ENCODE assay signal across 9 cellular contexts in genomic region chr6:71496018-71496800, GRCh38.
DNase-seq lines count a peak whose midpoint lies in the region; ATAC-seq, FAIRE-seq and TF ChIP-seq lines count a peak whose summit lies in the region.
"Had no signal": no experiment of that assay in that cellular context is flagged by ENCODE, and none has a peak within 500 bp of the region (broad histone marks: within the 10 kb centered on the region; RNA-seq: fewer than 3 reads in every experiment).

No MANE protein-coding gene starts in this region.

- no peak for TF ChIP-seq CTCF in breast epithelium (IDR thresholded peaks at IDR 0.05)
- no peak for TF ChIP-seq CTCF in MCF 10A (IDR thresholded peaks at IDR 0.05; ENCODE audit: unreplicated experiment)

- no peak overlapping the region for H3K27ac Mint-ChIP-seq in MCF 10A (ENCODE audit: low read depth, unreplicated experiment)
- H3K27ac Mint-ChIP-seq in activated naive CD8-positive, alpha-beta T cell treated with anti-CD3 and anti-CD28 coated beads, Interleukin-2, amount 50 U/mL, for 24 hours: no peak overlapping the region

- H2BK120ac ChIP-seq in trophoblast cell (ENCODE audit: insufficient read depth, low read length, poor library complexity): peak overlapping the region; percentile 33

- H3K27ac ChIP-seq in breast epithelium: no peak overlapping the region
- H3K27ac ChIP-seq in trophoblast cell (ENCODE audit: low read depth, low read length): no peak overlapping the region
- H3K27ac ChIP-seq: C4-2B had no signal

- H3K36me3 Mint-ChIP-seq in MCF 10A (ENCODE audit: insufficient read depth, unreplicated experiment): no peaks in the 10 kb centered on the region
- H3K36me3 Mint-ChIP-seq in activated naive CD8-positive, alpha-beta T cell treated with anti-CD3 and anti-CD28 coated beads, Interleukin-2, amount 50 U/mL, for 24 hours (ENCODE audit: low read depth): no peaks in the 10 kb centered on the region

- no peak overlapping the region for H3K14ac ChIP-seq in trophoblast cell (ENCODE audit: low read length)

- H3K9me3 ChIP-seq in breast epithelium (no peaks in the 10 kb centered on the region), trophoblast cell (ENCODE audit: insufficient read depth, low read depth, low read length) (no peaks in the 10 kb centered on the region)

- no peak overlapping the region for H2AK5ac ChIP-seq in trophoblast cell (ENCODE audit: low read length)

- H3K36me3 ChIP-seq in breast epithelium (no peaks in the 10 kb centered on the region), trophoblast cell (ENCODE audit: control insufficient read depth in 1 of 2, insufficient read depth in 2 of 2, low read length in 2 of 2) (no peaks in the 10 kb centered on the region)

- no peaks in the 10 kb centered on the region for H3K79me1 ChIP-seq in trophoblast cell (ENCODE audit: low read length)

- BruUV-seq in MCF 10A (replicated peaks; lab: Mats Ljungman, UMichigan): no TSS peak

- H3K4me2 ChIP-seq in trophoblast cell (ENCODE audit: low read length): no peak overlapping the region

- no peak overlapping the region for H4K12ac ChIP-seq in trophoblast cell (ENCODE audit: low read depth, low read length)

- H2AFZ ChIP-seq in trophoblast cell (ENCODE audit: insufficient read depth, low read length, poor library complexity): no peak overlapping the region

- no peak overlapping the region for H3K9ac ChIP-seq in trophoblast cell (ENCODE audit: low read length)

- in situ Hi-C loops in KBM-7 (cut with MboI; ENCODE audit: low pct_unique_long_range_greater_than_20kb, low sequenced_read_pairs): no loop called here

- H3K23ac ChIP-seq in trophoblast cell (ENCODE audit: low read length): no peak overlapping the region

- peak overlapping the region; percentile 12 to 27 (median 18) for H3K4me3 ChIP-seq in breast epithelium
- no peak overlapping the region for H3K4me3 ChIP-seq in trophoblast cell (ENCODE audit: low read depth, low read length)

- H3K27me3 ChIP-seq in breast epithelium (no peaks in the 10 kb centered on the region), trophoblast cell (ENCODE audit: insufficient read depth, low read length) (no peaks in the 10 kb centered on the region)

- intact Hi-C loops in breast epithelium (cut with DNase I; ENCODE audit: low total_unique reads) (no loop called here), MCF 10A (cut with micrococcal nuclease) (no loop called here)

- no peaks in the 10 kb centered on the region for H3K27me3 Mint-ChIP-seq in MCF 10A (ENCODE audit: insufficient read depth, unreplicated experiment)
- H3K27me3 Mint-ChIP-seq in activated naive CD8-positive, alpha-beta T cell treated with anti-CD3 and anti-CD28 coated beads, Interleukin-2, amount 50 U/mL, for 24 hours: peaks cover 3% of the 10 kb centered on the region

- CTCF ChIA-PET in MCF 10A (lab: Yijun Ruan, JAX): no interaction called here

- no peak for DNase-seq in breast epithelium (ENCODE audit: low spot score in 2 of 2)
- no peak for DNase-seq in MCF 10A (ENCODE audit: unreplicated experiment)
- no peak for DNase-seq in activated naive CD8-positive, alpha-beta T cell treated with anti-CD3 and anti-CD28 coated beads, Interleukin-2, amount 50 U/mL, for 24 hours
- DNase-seq in trophoblast cell: no peak
- no peak for DNase-seq in SW 1271 (lab: John Stamatoyannopoulos, UW)
- no peak for DNase-seq in KBM-7
- DNase-seq in RCC 7860 (ENCODE audit: low spot score): no peak

- no peaks in the 10 kb centered on the region for H3K79me2 ChIP-seq in trophoblast cell (ENCODE audit: control insufficient read depth, insufficient read depth, low read length, poor library complexity)

- H3K4me1 ChIP-seq in breast epithelium (no peaks in the 10 kb centered on the region), trophoblast cell (ENCODE audit: control insufficient read depth in 1 of 2, insufficient read depth in 2 of 2, low read length in 2 of 2) (no peaks in the 10 kb centered on the region)

- no peak for FAIRE-seq in RCC 7860 (lab: Jason Lieb, UNC)

- no peaks in the 10 kb centered on the region for H3K9me3 Mint-ChIP-seq in MCF 10A (ENCODE audit: unreplicated experiment)
- no peaks in the 10 kb centered on the region for H3K9me3 Mint-ChIP-seq in activated naive CD8-positive, alpha-beta T cell treated with anti-CD3 and anti-CD28 coated beads, Interleukin-2, amount 50 U/mL, for 24 hours

- no peak overlapping the region for H2BK12ac ChIP-seq in trophoblast cell (ENCODE audit: low read length)

- no peak overlapping the region for H4K91ac ChIP-seq in trophoblast cell (ENCODE audit: low read depth, low read length)

- no peak overlapping the region for H3K18ac ChIP-seq in trophoblast cell (ENCODE audit: low read length)

- no peak overlapping the region for H3K4ac ChIP-seq in trophoblast cell (ENCODE audit: low read depth, low read length)

- POLR2A ChIA-PET in MCF 10A (lab: Yijun Ruan, JAX): no interaction called here

- H4K8ac ChIP-seq in trophoblast cell (ENCODE audit: low read depth, low read length): no peak overlapping the region

- peak; percentile 99 for ATAC-seq in HG03095 (IDR thresholded peaks at IDR 0.05; ENCODE audit: unreplicated experiment)
- ATAC-seq in activated naive CD8-positive, alpha-beta T cell treated with anti-CD3 and anti-CD28 coated beads, Interleukin-2, amount 50 U/mL, for 24 hours: no peak

- WGBS in trophoblast cell (ENCODE audit: extremely low coverage, insufficient coverage, insufficient read length): no CpG with 5 or more reads among the region's 5 CpGs

- TF ChIP-seq POLR2A in breast epithelium (IDR thresholded peaks at IDR 0.05): no peak

- H3K4me1 Mint-ChIP-seq in MCF 10A (ENCODE audit: insufficient read depth, unreplicated experiment): no peaks in the 10 kb centered on the region
- H3K4me1 Mint-ChIP-seq in activated naive CD8-positive, alpha-beta T cell treated with anti-CD3 and anti-CD28 coated beads, Interleukin-2, amount 50 U/mL, for 24 hours: peaks cover 10% of the 10 kb centered on the region

- H2BK5ac ChIP-seq in trophoblast cell (ENCODE audit: low read depth, low read length, poor library complexity): no peak overlapping the region

- H3K4me3 Mint-ChIP-seq in MCF 10A (ENCODE audit: unreplicated experiment): no peak overlapping the region
- peak overlapping the region; percentile 52 for H3K4me3 Mint-ChIP-seq in activated naive CD8-positive, alpha-beta T cell treated with anti-CD3 and anti-CD28 coated beads, Interleukin-2, amount 50 U/mL, for 24 hours
